15 cellular contexts compared by ENCODE assay signal in genomic region chr3:87798567-87798947, GRCh38. TPM values are rescaled to one million over a fixed set of nuclear protein-coding genes. Genes with fewer than 3 reads are reported as not detected.
"Had no signal": no experiment of that assay in that cellular context is flagged by ENCODE, and none has a peak within 500 bp of the region (broad histone marks: within the 10 kb centered on the region; RNA-seq: fewer than 3 reads in every experiment).

No MANE protein-coding gene starts in this region.

- H3K9ac ChIP-seq: parathyroid adenoma had no signal

- ATAC-seq: esophagus mucosa; left lung; naive thymus-derived CD8-positive, alpha-beta T cell; stimulated activated naive B cell treated with anti-CD40 and anti-IgM and Interleukin-4, amounts not matched to agents 10 μg/mL and 1 μg/mL and 100 μg/mL, for 72 hours had no signal

- H2AFZ ChIP-seq: hepatocyte, parathyroid adenoma had no signal

- H3K27ac ChIP-seq: hepatocyte, left lung, parathyroid adenoma, tibial artery had no signal

- H3K4me2 ChIP-seq: hepatocyte had no signal

- H3K36me3 ChIP-seq: left lung, tibial artery had no signal

- H3K4me3 ChIP-seq: hepatocyte, left lung, tibial artery had no signal

- H3K4me1 ChIP-seq: parathyroid adenoma, tibial artery had no signal

- H3K79me2 ChIP-seq: hepatocyte, parathyroid adenoma had no signal

- DNase-seq: activated CD4-positive, alpha-beta T cell treated with anti-CD3 and anti-CD28 coated beads, Interleukin-2, amount 50 U/mL, for 1 hour; activated CD8-positive, alpha-beta memory T cell treated with anti-CD3 and anti-CD28 coated beads for 24 hours; activated naive CD4-positive, alpha-beta T cell treated with Interleukin-2 at 50 U/mL for 16 hours; anterior cingulate cortex; islet precursor cell; left lung; naive thymus-derived CD8-positive, alpha-beta T cell; stimulated activated naive B cell treated with anti-CD40 and anti-IgM and Interleukin-4, amounts not matched to agents 10 μg/mL and 1 μg/mL and 100 μg/mL, for 72 hours; tibial artery had no signal

- H3K9me3 ChIP-seq: left lung, tibial artery had no signal

- H3K27me3 ChIP-seq: tibial artery had no signal

RNA-seq across cellular contexts. Expression of gene HTR1F, which starts 6.1 kb away (rescaled TPM):
- total RNA-seq: activated T-helper 1 cell treated with anti-CD3 and anti-CD28 coated beads, Interleukin-12 subunit alpha, Interleukin-12 subunit beta, Interleukin-2, Interleukin-4 antibody, amounts not matched to agents 30 ng/mL and 10 ng/mL and 1 ng/mL, durations not matched to agents 14 hours and 24 hours and 36 hours; chondrocyte; dermis microvascular lymphatic vessel endothelial cell; esophagus mucosa; hepatocyte; naive thymus-derived CD8-positive, alpha-beta T cell had no signal
- polyA plus RNA-seq: hepatocyte; naive thymus-derived CD8-positive, alpha-beta T cell had no signal
